In genomic region chr13:81395368-81395767, GRCh38 we compare ENCODE assay signal across 15 cellular contexts.
DNase-seq lines count a peak whose midpoint lies in the region; TF ChIP-seq lines count a peak whose summit lies in the region.
"Had no signal": no experiment of that assay in that cellular context is flagged by ENCODE, and none has a peak within 500 bp of the region (broad histone marks: within the 10 kb centered on the region; RNA-seq: fewer than 3 reads in every experiment).

No MANE protein-coding gene starts in this region.

- peaks cover 1% of the 10 kb centered on the region for H3K36me3 Mint-ChIP-seq in progenitor cell of endocrine pancreas (ENCODE audit: insufficient read depth)
- H3K36me3 Mint-ChIP-seq: activated naive CD8-positive, alpha-beta T cell treated with anti-CD3 and anti-CD28 coated beads, Interleukin-2, amount 10 ng/mL, durations not matched to agents 7 days and 5 days had no signal

- TF ChIP-seq CTCF in epithelial cell of esophagus (IDR thresholded peaks at IDR 0.05; ENCODE audit: insufficient read depth, low read depth, low read length, missing control alignments) (no peak), progenitor cell of endocrine pancreas (IDR thresholded peaks at IDR 0.05; ENCODE audit: unreplicated experiment) (no peak)

- H3K9me3 Mint-ChIP-seq in progenitor cell of endocrine pancreas (ENCODE audit: low read depth) = peaks cover 8% of the 10 kb centered on the region

- H3K4me3 Mint-ChIP-seq in progenitor cell of endocrine pancreas (ENCODE audit: low read depth) = no peak overlapping the region
- H3K4me3 Mint-ChIP-seq: activated naive CD8-positive, alpha-beta T cell treated with anti-CD3 and anti-CD28 coated beads, Interleukin-2, amount 10 ng/mL, durations not matched to agents 7 days and 5 days had no signal

- peaks cover 28% of the 10 kb centered on the region for H3K4me1 Mint-ChIP-seq in progenitor cell of endocrine pancreas (ENCODE audit: low read depth)
- H3K4me1 Mint-ChIP-seq: activated naive CD8-positive, alpha-beta T cell treated with anti-CD3 and anti-CD28 coated beads, Interleukin-2, amount 10 ng/mL, durations not matched to agents 7 days and 5 days had no signal

- no peak overlapping the region for H3K4me3 ChIP-seq in epithelial cell of esophagus (ENCODE audit: low read length)
- H3K4me3 ChIP-seq: lung had no signal

- peak overlapping the region; percentile 45 for H3K27ac Mint-ChIP-seq in progenitor cell of endocrine pancreas
- H3K27ac Mint-ChIP-seq: activated naive CD8-positive, alpha-beta T cell treated with anti-CD3 and anti-CD28 coated beads, Interleukin-2, amount 10 ng/mL, durations not matched to agents 7 days and 5 days had no signal

- DNase-seq in NCI-H1436 treated with DMSO at 0.1 percent for 48 hours (lab: John Stamatoyannopoulos, UW) (peak; percentile 12), NCI-H1436 (lab: John Stamatoyannopoulos, UW) (no peak), OCI-M1 (lab: John Stamatoyannopoulos, UW) (peak; percentile 68), epithelial cell of esophagus (ENCODE audit: low read depth) (peak; percentile 19), progenitor cell of endocrine pancreas (ENCODE audit: low spot score, unreplicated experiment) (no peak), NCI-H2029 treated with DMSO at 0.1 percent for 48 hours (lab: John Stamatoyannopoulos, UW) (no peak), T-helper 1 cell (no peak), EL (no peak)
- DNase-seq: 8988T; activated naive CD8-positive, alpha-beta T cell treated with anti-CD3 and anti-CD28 coated beads, Interleukin-2, amount 10 ng/mL, durations not matched to agents 7 days and 5 days; dermis blood vessel endothelial cell; MV-4-11; stimulated activated CD4-positive, alpha-beta T cell treated with anti-CD3 and anti-CD28 coated beads, Interleukin-4, amount 100 ng/mL, for 24 hours; T1000 had no signal

- H3K27me3 Mint-ChIP-seq in progenitor cell of endocrine pancreas = no peaks in the 10 kb centered on the region
- H3K27me3 Mint-ChIP-seq: activated naive CD8-positive, alpha-beta T cell treated with anti-CD3 and anti-CD28 coated beads, Interleukin-2, amount 10 ng/mL, durations not matched to agents 7 days and 5 days had no signal

Comparison
In these comparisons a context has a peak if more than half of its experiments do, and no peak if none do; other contexts are left out.
1. DNase-seq: peak in NCI-H1436 treated with DMSO at 0.1 percent for 48 hours (single experiment), OCI-M1 (single experiment) and epithelial cell of esophagus (single experiment); none in NCI-H1436 (single experiment), progenitor cell of endocrine pancreas (single experiment), NCI-H2029 treated with DMSO at 0.1 percent for 48 hours (single experiment), T-helper 1 cell (0 of 5) and EL (single experiment).